Comparison of ENCODE assay signal across 13 cellular contexts in the genomic region with DNA sequence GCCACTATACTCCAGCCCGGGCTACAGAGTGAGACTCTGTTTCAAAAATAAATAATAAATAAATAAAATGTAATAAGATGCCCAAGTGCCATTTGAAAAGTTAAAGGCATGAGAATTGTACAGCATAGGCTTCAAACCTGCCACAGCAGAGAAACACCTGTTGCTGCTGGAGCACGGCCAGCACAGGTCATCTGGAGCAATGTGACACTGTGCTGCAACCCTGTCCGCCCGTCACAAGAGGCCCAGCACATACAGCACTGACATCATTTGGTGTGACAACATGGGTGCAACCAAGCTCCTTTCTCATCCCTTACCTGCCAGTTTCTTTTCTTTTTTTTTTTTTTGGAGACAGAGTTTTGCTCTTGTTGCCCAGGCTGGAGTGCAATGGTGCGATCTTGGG. TPM values are rescaled to one million over a fixed set of nuclear protein-coding genes. Genes with fewer than 3 reads are reported as not detected.
A peak's percentile ranks its signal among the peaks of the same experiment; 100 is the strongest.
DNase-seq lines count a peak whose midpoint lies in the region; ATAC-seq, FAIRE-seq and TF ChIP-seq lines count a peak whose summit lies in the region.
"Had no signal": no experiment of that assay in that cellular context is flagged by ENCODE, and none has a peak within 500 bp of the region (broad histone marks: within the 10 kb centered on the region; RNA-seq: fewer than 3 reads in every experiment).

No MANE protein-coding gene starts in this region.

- H3K79me2 ChIP-seq in OCI-LY3 (ENCODE audit: low read length), result peaks cover 44% of the 10 kb centered on the region

- 80% methylated on average over 5 of the region's 5 CpGs for WGBS in esophagus muscularis mucosa

- peak overlapping the region; percentile 83 for H3K4me2 ChIP-seq in OCI-LY3 (ENCODE audit: low read length)

- peak overlapping the region; percentile 92 for H3K27ac ChIP-seq in 22Rv1
- H3K27ac ChIP-seq in OCI-LY3 (ENCODE audit: low read length), result no peak overlapping the region
- H3K27ac ChIP-seq in esophagus muscularis mucosa (replicated peaks in 1 of 4), result no peak overlapping the region
- H3K27ac ChIP-seq: testis had no signal

- no peaks in the 10 kb centered on the region for H3K36me3 Mint-ChIP-seq in glutamatergic neuron (ENCODE audit: unreplicated experiment)

- no peak overlapping the region for H3K27ac Mint-ChIP-seq in glutamatergic neuron (ENCODE audit: unreplicated experiment)

- no peak for TF ChIP-seq CTCF in 22Rv1 (IDR thresholded peaks at IDR 0.05)
- TF ChIP-seq CTCF in OCI-LY3 (IDR thresholded peaks at IDR 0.05; ENCODE audit: low read depth, low read length), result no peak
- TF ChIP-seq CTCF in glutamatergic neuron (IDR thresholded peaks at IDR 0.05; ENCODE audit: partially characterized antibody, unreplicated experiment), result no peak
- TF ChIP-seq CTCF in esophagus muscularis mucosa (IDR thresholded peaks at IDR 0.05), result no peak

- peaks cover 27% of the 10 kb centered on the region for H3K36me3 ChIP-seq in OCI-LY3 (replicated peaks; ENCODE audit: low read depth, low read length)
- peaks cover 9 to 41% (median 37%) of the 10 kb centered on the region in 4 donors for H3K36me3 ChIP-seq in esophagus muscularis mucosa

- H3K27me3 ChIP-seq in OCI-LY3 (ENCODE audit: low read depth, low read length), result no peaks in the 10 kb centered on the region
- H3K27me3 ChIP-seq in esophagus muscularis mucosa, result no peaks in the 10 kb centered on the region
- H3K27me3 ChIP-seq: testis had no signal

- ATAC-seq in Right ventricle myocardium inferior, result no peak
- ATAC-seq: sciatic nerve had no signal

- H3K9ac ChIP-seq in OCI-LY3 (ENCODE audit: low read length), result peak overlapping the region; percentile 98; the same call in 1 of the 2 replicates

- peaks cover 6% of the 10 kb centered on the region for H3K9me3 Mint-ChIP-seq in glutamatergic neuron (ENCODE audit: unreplicated experiment)

- H3K4me3 Mint-ChIP-seq in glutamatergic neuron (ENCODE audit: unreplicated experiment), result peak overlapping the region; percentile 55

- no peaks in the 10 kb centered on the region for H4K20me1 ChIP-seq in OCI-LY3 (ENCODE audit: insufficient read depth, low read length)

- no peak for FAIRE-seq in GM12892 (lab: Jason Lieb, UNC)

- H3K4me1 Mint-ChIP-seq in glutamatergic neuron (ENCODE audit: low read depth, unreplicated experiment), result no peaks in the 10 kb centered on the region

- DNase-seq in GM12892 (ENCODE audit: insufficient read length) (no peak), glutamatergic neuron (no peak), Kasumi-1 (lab: John Stamatoyannopoulos, UW) (no peak), islet precursor cell (no peak), Right ventricle myocardium inferior (ENCODE audit: missing footprints) (no peak), esophagus muscularis mucosa (ENCODE audit: extremely low spot score) (no peak)
- DNase-seq: activated gamma-delta T cell, GOT3, NCI-H446, testis had no signal

- H3K4me3 ChIP-seq in OCI-LY3 (ENCODE audit: low read length) (peak overlapping the region; percentile 94), esophagus muscularis mucosa (no peak overlapping the region)
- H3K4me3 ChIP-seq: testis had no signal

- H3K27me3 Mint-ChIP-seq in glutamatergic neuron (ENCODE audit: unreplicated experiment), result peaks cover 9% of the 10 kb centered on the region

- no peaks in the 10 kb centered on the region for H3K9me3 ChIP-seq in OCI-LY3 (ENCODE audit: insufficient read depth, low read length)
- H3K9me3 ChIP-seq in esophagus muscularis mucosa, result no peaks in the 10 kb centered on the region
- H3K9me3 ChIP-seq: testis had no signal

- no peak overlapping the region for H2AFZ ChIP-seq in OCI-LY3 (ENCODE audit: low read depth, low read length)

- TF ChIP-seq EP300 in esophagus muscularis mucosa (IDR thresholded peaks at IDR 0.05), result no peak

- H3K4me1 ChIP-seq in OCI-LY3 (ENCODE audit: low read length), result peaks cover 13% of the 10 kb centered on the region
- H3K4me1 ChIP-seq in esophagus muscularis mucosa, result peaks cover 15 to 35% (median 26%) of the 10 kb centered on the region in 4 donors

- intact Hi-C loops in Right ventricle myocardium inferior (cut with DNase I) (loop anchor here (5.0 kb wide), 1 partner anchor 119 kb away; no protein-coding TSS in a partner anchor), esophagus muscularis mucosa (cut with DNase I) (loop anchor here (5.0 kb wide), 1 partner anchor 39 kb away; no protein-coding TSS in a partner anchor)

- 0 out of 2 replicates have a peak, but pooled peaks have one; percentile 39 for TF ChIP-seq POLR2A in GM12892 (IDR thresholded peaks at IDR 0.05; ENCODE audit: low read depth, low read length)
- no peak for TF ChIP-seq POLR2A in esophagus muscularis mucosa (IDR thresholded peaks at IDR 0.05; ENCODE audit: low read depth)

RNA-seq across cellular contexts. Expression of a gene that starts 1.3 kb away (rescaled TPM):
- polyA plus RNA-seq in GM12892 (2012; ENCODE audit: missing spikeins), result 64.7 TPM
- total RNA-seq in glutamatergic neuron (ENCODE audit: unreplicated experiment) (16.8 TPM), Right ventricle myocardium inferior (12.4 TPM), esophagus muscularis mucosa (10 to 100 TPM in 3 of 4 donors, 1 to 10 TPM in 1; 7.5 to 18.7 (median 14.9) TPM)

RNA-seq across cellular contexts. Expression of a gene that starts 36.3 kb away (rescaled TPM):
- 21.0 TPM for polyA plus RNA-seq in GM12892 (2012; ENCODE audit: missing spikeins)
- 96.1 TPM for total RNA-seq in glutamatergic neuron (ENCODE audit: unreplicated experiment)
- 7.5 TPM for total RNA-seq in Right ventricle myocardium inferior
- 10 to 100 TPM; 25.5 to 44.3 (median 37.1) TPM for total RNA-seq in esophagus muscularis mucosa

RNA-seq across cellular contexts. Expression of a gene that starts 43.1 kb away (rescaled TPM):
- polyA plus RNA-seq in GM12892 (2012; ENCODE audit: missing spikeins), result 160 TPM
- total RNA-seq in glutamatergic neuron (ENCODE audit: unreplicated experiment) (1.5 TPM), Right ventricle myocardium inferior (3.4 TPM), esophagus muscularis mucosa (10 to 100 TPM in 1 of 4 donors, 1 to 10 TPM in 3; 3.1 to 11.8 (median 5.7) TPM)
